22 cellular contexts compared by ENCODE assay signal in the genomic region with DNA sequence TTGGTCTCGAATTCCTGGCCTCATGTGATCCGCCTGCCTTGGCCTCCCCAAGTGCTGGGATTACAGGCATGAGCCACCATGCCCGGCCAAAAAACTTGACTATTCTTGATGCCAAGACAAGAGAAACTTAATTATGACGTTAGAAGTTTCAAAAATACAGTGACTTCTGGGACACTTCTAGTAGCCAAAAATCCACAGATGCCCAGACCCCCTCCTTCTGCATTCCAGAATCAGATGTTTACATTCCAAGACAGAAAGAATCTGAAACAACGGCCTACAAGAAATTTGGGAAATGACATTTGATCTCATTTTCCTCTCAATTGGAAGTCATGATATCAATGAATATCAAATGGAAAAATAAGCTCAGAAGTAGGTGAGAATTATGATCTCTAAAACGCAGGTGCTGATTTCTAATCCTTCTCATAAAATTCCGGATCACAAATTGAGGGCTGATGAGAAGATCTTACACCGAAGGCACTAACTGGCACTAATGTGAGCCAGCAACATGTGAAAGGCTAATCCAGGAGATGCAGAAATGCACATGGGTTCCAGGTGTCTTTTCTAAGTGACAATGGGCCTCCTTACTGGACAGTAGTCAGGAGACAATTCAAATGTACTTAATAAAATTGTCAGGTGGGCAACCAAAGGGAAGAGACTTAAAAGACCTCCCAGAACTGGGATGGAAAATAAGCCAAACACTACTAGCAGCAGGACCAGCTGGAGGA. TPM values are rescaled to one million over a fixed set of nuclear protein-coding genes. Genes with fewer than 3 reads are reported as not detected.
DNase-seq lines count a peak whose midpoint lies in the region; ATAC-seq and TF ChIP-seq lines count a peak whose summit lies in the region.
"Had no signal": no experiment of that assay in that cellular context is flagged by ENCODE, and none has a peak within 500 bp of the region (broad histone marks: within the 10 kb centered on the region; RNA-seq: fewer than 3 reads in every experiment).

No MANE protein-coding gene starts in this region.

- H3K4me1 ChIP-seq in CD8-positive, alpha-beta memory T cell (ENCODE audit: insufficient read depth, low read length), result peaks cover 29% of the 10 kb centered on the region
- no peaks in the 10 kb centered on the region; the same call in 1 of the 2 replicates for H3K4me1 ChIP-seq in PC-9 (replicated peaks; ENCODE audit: insufficient read depth)
- H3K4me1 ChIP-seq in sigmoid colon, result peaks cover 0 to 21% (median 18%) of the 10 kb centered on the region in 4 donors
- peaks cover 6% of the 10 kb centered on the region for H3K4me1 ChIP-seq in ovary (ENCODE audit: insufficient read depth)

- no peak for DNase-seq in CD8-positive, alpha-beta memory T cell
- DNase-seq in PC-9 (no peak), fibroblast of peridontal ligament (ENCODE audit: extremely low read depth) (peak; percentile 80), sigmoid colon (no peak), ovary (no peak), NCI-H187 treated with DMSO at 0.1 percent for 48 hours (lab: John Stamatoyannopoulos, UW) (no peak)
- DNase-seq in activated CD4-positive, alpha-beta memory T cell treated with anti-CD3 and anti-CD28 coated beads, Interleukin-2, amount 10 ng/mL, durations not matched to agents 7 days and 5 days, result no peak
- DNase-seq: AML-193; dermis blood vessel endothelial cell; MM.1S; NCI-H2029; NCI-H446 treated with DMSO at 0.1 percent for 48 hours; NK-92 treated with Interleukin-12 subunit alpha and Interleukin-12 subunit beta, amount 100 ng/mL, for 24 hours; right cardiac atrium; stimulated activated CD4-positive, alpha-beta T cell treated with anti-CD3 and anti-CD28 coated beads, Interleukin-15, amount 100 ng/mL, for 24 hours; stimulated activated naive CD4-positive, alpha-beta T cell had no signal

- no peak overlapping the region for H3K27ac ChIP-seq in CD8-positive, alpha-beta memory T cell (ENCODE audit: low read depth, low read length)
- H3K27ac ChIP-seq in PC-9, result no peak overlapping the region
- peak overlapping the region; percentile 15 to 64 (median 28) for H3K27ac ChIP-seq in sigmoid colon
- H3K27ac ChIP-seq in ovary, result no peak overlapping the region
- H3K27ac ChIP-seq: epithelial cell of prostate, tibial nerve had no signal

- no peaks in the 10 kb centered on the region for H3K9me2 ChIP-seq in PC-9 (ENCODE audit: insufficient read depth)

- CTCF ChIA-PET in CD8-positive, alpha-beta memory T cell (lab: Charles Lee), result interaction anchor here (0.7 to 1.1 kb wide), 2 partner anchors 12 to 111 kb away, joined by 3 read pairs; no protein-coding TSS in a partner anchor
- CTCF ChIA-PET in PC-9 (lab: Charles Lee), result no interaction called here
- CTCF ChIA-PET in activated CD4-positive, alpha-beta memory T cell treated with anti-CD3 and anti-CD28 coated beads, Interleukin-2, amount 10 ng/mL, durations not matched to agents 7 days and 5 days (lab: Charles Lee), result interaction anchor here (0.9 kb wide), 1 partner anchor 208 kb away, joined by 3 read pairs; no protein-coding TSS in a partner anchor

- no peaks in the 10 kb centered on the region for H3K9me3 Mint-ChIP-seq in CD8-positive, alpha-beta memory T cell
- H3K9me3 Mint-ChIP-seq in activated CD4-positive, alpha-beta memory T cell treated with anti-CD3 and anti-CD28 coated beads, Interleukin-2, amount 10 ng/mL, durations not matched to agents 7 days and 5 days, result no peaks in the 10 kb centered on the region
- H3K9me3 Mint-ChIP-seq: activated T-helper 1 cell treated with anti-CD3 and anti-CD28 coated beads, Interleukin-12 subunit alpha, Interleukin-12 subunit beta, Interleukin-2, Interleukin-4 antibody, amounts not matched to agents 30 ng/mL and 10 ng/mL and 1 ng/mL, durations not matched to agents 14 hours and 24 hours and 36 hours had no signal

- H3K9me3 ChIP-seq in CD8-positive, alpha-beta memory T cell (ENCODE audit: low read length), result no peaks in the 10 kb centered on the region
- no peaks in the 10 kb centered on the region for H3K9me3 ChIP-seq in PC-9 (ENCODE audit: insufficient read depth, low read depth)
- H3K9me3 ChIP-seq in sigmoid colon, result no peaks in the 10 kb centered on the region
- no peaks in the 10 kb centered on the region for H3K9me3 ChIP-seq in ovary
- H3K9me3 ChIP-seq: tibial nerve had no signal

- POLR2A ChIA-PET in CD8-positive, alpha-beta memory T cell (lab: Charles Lee), result no interaction called here
- POLR2A ChIA-PET in PC-9 (lab: Charles Lee; ENCODE audit: unreplicated experiment), result no interaction called here
- POLR2A ChIA-PET in activated CD4-positive, alpha-beta memory T cell treated with anti-CD3 and anti-CD28 coated beads, Interleukin-2, amount 10 ng/mL, durations not matched to agents 7 days and 5 days (lab: Charles Lee), result interaction anchor here (0.9 to 1.4 kb wide), 2 partner anchors 21 to 60 kb away, joined by 3 to 5 read pairs; no protein-coding TSS in a partner anchor

- TF ChIP-seq CTCF in PC-9 (conservative IDR thresholded peaks at IDR 0.05) (no peak), sigmoid colon (IDR thresholded peaks at IDR 0.05) (no peak), ovary (IDR thresholded peaks at IDR 0.05) (no peak)

- H3K4me3 Mint-ChIP-seq in CD8-positive, alpha-beta memory T cell, result no peak overlapping the region
- no peak overlapping the region for H3K4me3 Mint-ChIP-seq in activated CD4-positive, alpha-beta memory T cell treated with anti-CD3 and anti-CD28 coated beads, Interleukin-2, amount 10 ng/mL, durations not matched to agents 7 days and 5 days

- H3K27me3 Mint-ChIP-seq in CD8-positive, alpha-beta memory T cell, result no peaks in the 10 kb centered on the region
- no peaks in the 10 kb centered on the region for H3K27me3 Mint-ChIP-seq in activated CD4-positive, alpha-beta memory T cell treated with anti-CD3 and anti-CD28 coated beads, Interleukin-2, amount 10 ng/mL, durations not matched to agents 7 days and 5 days

- TF ChIP-seq EP300 in sigmoid colon (IDR thresholded peaks at IDR 0.05) (no peak), ovary (IDR thresholded peaks at IDR 0.05) (no peak)

- H3K36me3 Mint-ChIP-seq in CD8-positive, alpha-beta memory T cell, result peaks cover 0 to 74% (median 14%) of the 10 kb centered on the region in 3 donors
- peaks cover 72% of the 10 kb centered on the region for H3K36me3 Mint-ChIP-seq in activated CD4-positive, alpha-beta memory T cell treated with anti-CD3 and anti-CD28 coated beads, Interleukin-2, amount 10 ng/mL, durations not matched to agents 7 days and 5 days (ENCODE audit: low read depth)

- TF ChIP-seq POLR2A in sigmoid colon (IDR thresholded peaks at IDR 0.05) (no peak), ovary (IDR thresholded peaks at IDR 0.05) (no peak)

- H3K27ac Mint-ChIP-seq in CD8-positive, alpha-beta memory T cell, result peak overlapping the region in 6 of 8 donors; percentile 76 to 100 (median 97)
- H3K27ac Mint-ChIP-seq in activated CD4-positive, alpha-beta memory T cell treated with anti-CD3 and anti-CD28 coated beads, Interleukin-2, amount 10 ng/mL, durations not matched to agents 7 days and 5 days, result no peak overlapping the region

- BruUV-seq in PC-9 (replicated peaks; lab: Mats Ljungman, UMichigan), result TSS peak; percentile 33

- WGBS in sigmoid colon, 2 donors, result 86 to 89% methylated on average over 8 of the region's 8 CpGs
- 18 to 39% (median 19%) methylated on average over 8 of the region's 8 CpGs for WGBS in ovary, 3 donors

- H3K36me3 ChIP-seq in CD8-positive, alpha-beta memory T cell (ENCODE audit: insufficient read depth, low read length), result peaks cover 13% of the 10 kb centered on the region
- H3K36me3 ChIP-seq in PC-9 (ENCODE audit: low read depth) (no peaks in the 10 kb centered on the region), sigmoid colon (no peaks in the 10 kb centered on the region), ovary (no peaks in the 10 kb centered on the region)

- H3K4me1 Mint-ChIP-seq in CD8-positive, alpha-beta memory T cell, result peaks cover 50 to 65% (median 64%) of the 10 kb centered on the region in 3 donors
- peaks cover 60% of the 10 kb centered on the region for H3K4me1 Mint-ChIP-seq in activated CD4-positive, alpha-beta memory T cell treated with anti-CD3 and anti-CD28 coated beads, Interleukin-2, amount 10 ng/mL, durations not matched to agents 7 days and 5 days

- no peaks in the 10 kb centered on the region for H4K20me1 ChIP-seq in PC-9 (ENCODE audit: insufficient read depth)

- H3K79me2 ChIP-seq in PC-9 (ENCODE audit: low read depth), result no peaks in the 10 kb centered on the region

- no peaks in the 10 kb centered on the region for H3K27me3 ChIP-seq in CD8-positive, alpha-beta memory T cell (ENCODE audit: insufficient read depth, low read length, poor library complexity, severe bottlenecking)
- no peaks in the 10 kb centered on the region for H3K27me3 ChIP-seq in PC-9 (ENCODE audit: insufficient read depth, low read depth)
- H3K27me3 ChIP-seq in sigmoid colon, result no peaks in the 10 kb centered on the region
- no peaks in the 10 kb centered on the region for H3K27me3 ChIP-seq in ovary
- H3K27me3 ChIP-seq: tibial nerve had no signal

- no peak overlapping the region for H3K4me2 ChIP-seq in PC-9

- ATAC-seq in GM21786 (IDR thresholded peaks at IDR 0.05; ENCODE audit: unreplicated experiment), result no peak
- ATAC-seq: activated CD4-positive, CD25-positive, alpha-beta regulatory T cell treated with anti-CD3 and anti-CD28 coated beads, Interleukin-2, amount 50 U/mL, for 24 hours; left lobe of liver; right cardiac atrium had no signal

- no peaks in the 10 kb centered on the region; the same call in 1 of the 2 replicates for H3F3A ChIP-seq in PC-9 (ENCODE audit: insufficient read depth, low read depth)

- intact Hi-C loops in PC-9 (cut with micrococcal nuclease; ENCODE audit: unreplicated experiment) (no loop called here), sigmoid colon (cut with DNase I) (no loop called here), ovary (cut with DNase I) (no loop called here)

- H3K4me3 ChIP-seq in CD8-positive, alpha-beta memory T cell (ENCODE audit: low read length), result no peak overlapping the region
- H3K4me3 ChIP-seq in PC-9 (no peak overlapping the region), sigmoid colon (no peak overlapping the region), ovary (no peak overlapping the region)
- H3K4me3 ChIP-seq: tibial nerve had no signal

- H2AFZ ChIP-seq in PC-9, result no peak overlapping the region

RNA-seq across cellular contexts. Expression of a gene that starts 5.5 kb away (rescaled TPM):
- 10 to 100 TPM; 37.1 to 39.7 TPM for total RNA-seq in CD8-positive, alpha-beta memory T cell
- 169 TPM for polyA plus RNA-seq in CD8-positive, alpha-beta memory T cell
- total RNA-seq in PC-9 (2021), result 10.4 and 11.1 TPM in 2 replicates
- 10 to 100 TPM; 19.8 to 28.5 (median 23.2) TPM for total RNA-seq in sigmoid colon
- polyA plus RNA-seq in sigmoid colon, result 10 to 100 TPM in 1 of 3 donors, 1 to 10 TPM in 2; 6.9 to 18.1 (median 8.4) TPM
- 10 to 100 TPM; 67.6 to 72.3 TPM for total RNA-seq in activated CD4-positive, alpha-beta memory T cell treated with anti-CD3 and anti-CD28 coated beads, Interleukin-2, amount 10 ng/mL, durations not matched to agents 7 days and 5 days
- total RNA-seq in ovary, result 10 to 100 TPM in 4 of 7 donors, 1 to 10 TPM in 3; 7.2 to 16.1 (median 10.1) TPM
- 10 to 100 TPM in 1 of 2 donors, 1 to 10 TPM in 1; 8.3 to 16.4 TPM for polyA plus RNA-seq in ovary

RNA-seq across cellular contexts. Expression of a gene that starts 19.8 kb away (rescaled TPM):
- total RNA-seq in CD8-positive, alpha-beta memory T cell, result 100 to 1,000 TPM; 162 to 202 TPM
- polyA plus RNA-seq in CD8-positive, alpha-beta memory T cell, result 18.9 TPM
- 273 and 319 TPM in 2 replicates for total RNA-seq in PC-9 (2021)
- 100 to 1,000 TPM in 2 of 4 donors, 10 to 100 TPM in 2; 88.9 to 112 (median 98.5) TPM for total RNA-seq in sigmoid colon
- 10 to 100 TPM; 22.2 to 39.4 (median 27.0) TPM for polyA plus RNA-seq in sigmoid colon
- 100 to 1,000 TPM; 163 to 185 TPM for total RNA-seq in activated CD4-positive, alpha-beta memory T cell treated with anti-CD3 and anti-CD28 coated beads, Interleukin-2, amount 10 ng/mL, durations not matched to agents 7 days and 5 days
- total RNA-seq in ovary, result 100 to 1,000 TPM; 104 to 335 (median 244) TPM
- 100 to 1,000 TPM in 1 of 2 donors, 10 to 100 TPM in 1; 79.4 to 150 TPM for polyA plus RNA-seq in ovary

RNA-seq across cellular contexts. Expression of a gene that starts 43.2 kb away (rescaled TPM):
- total RNA-seq in CD8-positive, alpha-beta memory T cell, result 10 to 100 TPM; 24.1 to 27.6 TPM
- 16.5 TPM for polyA plus RNA-seq in CD8-positive, alpha-beta memory T cell
- total RNA-seq in PC-9 (2021) (26.5 and 34.5 TPM in 2 replicates), sigmoid colon (10 to 100 TPM; 11.4 to 46.3 (median 14.8) TPM), ovary (10 to 100 TPM; 12.5 to 45.0 (median 33.5) TPM)
- polyA plus RNA-seq in sigmoid colon (1 to 10 TPM; 1.8 to 7.9 (median 2.3) TPM), ovary (10 to 100 TPM; 17.8 to 75.9 TPM)
- 10 to 100 TPM; 15.1 to 17.8 TPM for total RNA-seq in activated CD4-positive, alpha-beta memory T cell treated with anti-CD3 and anti-CD28 coated beads, Interleukin-2, amount 10 ng/mL, durations not matched to agents 7 days and 5 days

Comparison
In these comparisons a context has a peak if more than half of its experiments do, and no peak if none do; other contexts are left out.
1. H3K27ac ChIP-seq: peak in sigmoid colon (4 of 4); none in CD8-positive, alpha-beta memory T cell (single experiment), PC-9 (single experiment) and ovary (0 of 2).